ENCODE assay signal across 8 cellular contexts in the genomic region with DNA sequence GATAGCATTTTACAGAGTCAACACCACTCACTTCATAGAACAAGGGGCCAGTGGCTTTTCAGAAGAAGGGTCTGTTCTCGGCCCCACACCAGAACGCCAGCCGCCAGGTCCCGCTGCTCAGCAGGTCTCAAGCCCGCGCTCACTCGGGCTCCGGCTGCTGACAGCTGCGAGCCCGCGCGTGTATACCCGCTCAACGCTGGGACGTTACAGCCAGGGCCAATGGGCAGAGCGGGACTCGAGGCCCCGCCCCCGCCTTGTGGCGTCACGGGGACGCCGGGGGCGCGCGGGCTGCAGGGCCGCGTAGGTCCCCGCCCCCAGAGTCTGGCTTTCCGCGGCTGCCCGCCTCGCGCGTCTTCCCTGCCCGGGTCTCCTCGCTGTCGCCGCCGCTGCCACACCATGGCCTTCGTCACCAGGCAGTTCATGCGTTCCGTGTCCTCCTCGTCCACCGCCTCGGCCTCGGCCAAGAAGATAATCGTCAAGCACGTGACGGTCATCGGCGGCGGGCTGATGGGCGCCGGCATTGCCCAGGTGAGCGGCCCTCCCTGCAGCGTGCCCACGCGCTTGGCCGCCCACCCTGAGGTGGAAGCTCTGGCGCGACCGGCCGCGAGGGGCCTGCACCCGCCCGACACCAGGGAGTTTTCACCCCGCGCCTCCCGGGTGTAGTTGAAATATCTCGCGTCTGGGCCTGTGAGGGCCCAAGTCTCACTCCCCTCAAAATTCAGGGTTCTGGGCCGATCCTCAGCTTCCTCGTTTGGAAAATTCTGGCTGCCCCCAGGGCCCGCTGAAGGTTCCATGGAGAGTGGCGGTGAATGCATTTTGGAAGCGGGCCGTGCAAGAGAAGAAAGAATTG.
DNase-seq lines count a peak whose midpoint lies in the region; ATAC-seq and TF ChIP-seq lines count a peak whose summit lies in the region.

Gene HADH (plus strand): TSS at position 353 of the 850 bp plus-strand sequence. CDS start 44 bp downstream, at position 397.

- DNase-seq in AG09309 (ENCODE audit: low read depth) (peak; percentile 39), NCI-H446 (lab: John Stamatoyannopoulos, UW) (peak; percentile 82 to 94), iris pigment epithelial cell (ENCODE audit: low read depth) (peak; percentile 91)
- DNase-seq in activated CD4-positive, CD25-positive, alpha-beta regulatory T cell treated with anti-CD3 and anti-CD28 coated beads, Interleukin-2, amount 50 U/mL, for 16 hours (ENCODE audit: low read depth, low spot score), result peak; percentile 85
- DNase-seq in central memory CD4-positive, alpha-beta T cell, result peak; percentile 94
- peak; percentile 86 to 90 for DNase-seq in stimulated activated CD4-positive, alpha-beta T cell treated with anti-CD3 and anti-CD28 coated beads, Interleukin-12 subunit alpha, Interleukin-12 subunit beta, amount 100 ng/mL, for 24 hours (ENCODE audit: low read depth in 2 of 2)

- H3K4me3 ChIP-seq in AG09309 (ENCODE audit: control insufficient read depth, low read depth, low read length), result peak within 1 kb of the TSS; percentile 76

- ATAC-seq in GM19023 (IDR thresholded peaks at IDR 0.05; ENCODE audit: unreplicated experiment), result peak; percentile 97
- ATAC-seq in HG03196 (IDR thresholded peaks at IDR 0.05; ENCODE audit: unreplicated experiment), result peak; percentile 97

- TF ChIP-seq CTCF in AG09309 (IDR thresholded peaks at IDR 0.05; ENCODE audit: control insufficient read depth, insufficient read depth, low read depth, low read length, missing control alignments), result no peak

Comparison
In these comparisons a context has a peak if more than half of its experiments do, and no peak if none do; other contexts are left out.
1. Peak in every context shown above with its lines: DNase-seq, ATAC-seq and H3K4me3 ChIP-seq.
2. DNase-seq: peak in every context shown above with its lines; median percentile 94 in central memory CD4-positive, alpha-beta T cell; 91 in iris pigment epithelial cell; 88 in NCI-H446; 88 in stimulated activated CD4-positive, alpha-beta T cell treated with anti-CD3 and anti-CD28 coated beads, Interleukin-12 subunit alpha, Interleukin-12 subunit beta, amount 100 ng/mL, for 24 hours; 85 in activated CD4-positive, CD25-positive, alpha-beta regulatory T cell treated with anti-CD3 and anti-CD28 coated beads, Interleukin-2, amount 50 U/mL, for 16 hours; 39 in AG09309.